ENCODE assay signal across 1 cellular context in genomic region chrX:150889131-150889530, GRCh38.
TF ChIP-seq lines count a peak whose summit lies in the region.

No MANE protein-coding gene starts in this region.

TF ChIP-seq in HepG2, 621 proteins besides CTCF, POLR2A, EP300 and RAD21 (continued from another document):
- TF ChIP-seq ZNF800 (CRISPR knock-in tag; IDR thresholded peaks at IDR 0.05) (no peak), ZKSCAN5 (CRISPR knock-in tag; IDR thresholded peaks at IDR 0.05) (no peak), BHLHE40 (IDR thresholded peaks at IDR 0.05; ENCODE audit: low read length) (no peak), ZNF337 (CRISPR knock-in tag; IDR thresholded peaks at IDR 0.05; ENCODE audit: borderline replicate concordance, low read depth) (no peak)
